Comparison of ENCODE assay signal across 1 cellular context in genomic region chr9:136244116-136244775, GRCh38.
A peak's percentile ranks its signal among the peaks of the same experiment; 100 is the strongest.
TF ChIP-seq lines count a peak whose summit lies in the region.

No MANE protein-coding gene starts in this region.

TF ChIP-seq in HepG2, 621 proteins besides CTCF, POLR2A, EP300 and RAD21 (continued from another document and continues in another):
- TF ChIP-seq HOMEZ (CRISPR knock-in tag; IDR thresholded peaks at IDR 0.05; ENCODE audit: low read depth) (no peak), GLI4 (CRISPR knock-in tag; IDR thresholded peaks at IDR 0.05; ENCODE audit: borderline replicate concordance) (no peak), FOXA3 (CRISPR knock-in tag; IDR thresholded peaks at IDR 0.05) (peak; percentile 57), HNF1A (IDR thresholded peaks at IDR 0.05; ENCODE audit: low read depth) (no peak), HNF1A (CRISPR knock-in tag; IDR thresholded peaks at IDR 0.05; ENCODE audit: borderline replicate concordance) (no peak), TAF15 (IDR thresholded peaks at IDR 0.05; ENCODE audit: low read depth, low read length, poor library complexity, severe bottlenecking) (no peak), NAIF1 (CRISPR knock-in tag; IDR thresholded peaks at IDR 0.05; ENCODE audit: borderline replicate concordance) (no peak), GATA4 (IDR thresholded peaks at IDR 0.05; ENCODE audit: borderline replicate concordance, low read depth) (peak; percentile 39; the same call in 1 of the 2 replicates), ZFAT (CRISPR knock-in tag; conservative IDR thresholded peaks at IDR 0.05) (no peak), STAT6 (CRISPR knock-in tag; IDR thresholded peaks at IDR 0.05; ENCODE audit: borderline replicate concordance) (no peak), PHB2 (IDR thresholded peaks at IDR 0.05; ENCODE audit: partially characterized antibody) (no peak), ZNF574 (CRISPR knock-in tag; IDR thresholded peaks at IDR 0.05) (no peak), ZNF510 (CRISPR knock-in tag; IDR thresholded peaks at IDR 0.05; ENCODE audit: low read depth) (no peak), CAMTA2 (CRISPR knock-in tag; IDR thresholded peaks at IDR 0.05; ENCODE audit: borderline replicate concordance) (no peak), ZBTB20 (CRISPR knock-in tag; IDR thresholded peaks at IDR 0.05; ENCODE audit: borderline replicate concordance, low read depth) (no peak), ZBTB42 (CRISPR knock-in tag; IDR thresholded peaks at IDR 0.05) (no peak), TCF12 (IDR thresholded peaks at IDR 0.05) (no peak), TCF12 (CRISPR knock-in tag; IDR thresholded peaks at IDR 0.05) (no peak), GLMP (CRISPR knock-in tag; IDR thresholded peaks at IDR 0.05; ENCODE audit: borderline replicate concordance) (no peak), RAD51 (IDR thresholded peaks at IDR 0.05; ENCODE audit: borderline replicate concordance) (no peak), POGZ (CRISPR knock-in tag; IDR thresholded peaks at IDR 0.05) (no peak), MLLT10 (CRISPR knock-in tag; IDR thresholded peaks at IDR 0.05) (no peak), BRF2 (CRISPR knock-in tag; IDR thresholded peaks at IDR 0.05) (no peak), ZNF280D (CRISPR knock-in tag; IDR thresholded peaks at IDR 0.05) (no peak), DDIT3 (CRISPR knock-in tag; IDR thresholded peaks at IDR 0.05) (no peak), MYPOP (CRISPR knock-in tag; IDR thresholded peaks at IDR 0.05) (no peak), STAT5B (CRISPR knock-in tag; IDR thresholded peaks at IDR 0.05) (no peak), ZFX (CRISPR knock-in tag; IDR thresholded peaks at IDR 0.05; ENCODE audit: low read depth) (0 out of 2 replicates have a peak, but pooled peaks have one; percentile 24), EHMT2 (IDR thresholded peaks at IDR 0.05; ENCODE audit: borderline replicate concordance, low read depth, low read length) (no peak), HNRNPK (IDR thresholded peaks at IDR 0.05; ENCODE audit: low read depth, low read length, poor library complexity, severe bottlenecking) (no peak), PBX3 (CRISPR knock-in tag; IDR thresholded peaks at IDR 0.05; ENCODE audit: borderline replicate concordance) (no peak), ELF3 (CRISPR knock-in tag; IDR thresholded peaks at IDR 0.05) (peak; percentile 40; the same call in 1 of the 2 replicates), ZBTB38 (CRISPR knock-in tag; IDR thresholded peaks at IDR 0.05) (no peak), SIX1 (CRISPR knock-in tag; IDR thresholded peaks at IDR 0.05; ENCODE audit: borderline replicate concordance) (no peak), ZNF124 (CRISPR knock-in tag; IDR thresholded peaks at IDR 0.05) (no peak), HDAC2 (CRISPR knock-in tag; IDR thresholded peaks at IDR 0.05) (no peak), TCF7 (IDR thresholded peaks at IDR 0.05; ENCODE audit: low read depth) (peak; percentile 89), PHF5A (CRISPR knock-in tag; IDR thresholded peaks at IDR 0.05; ENCODE audit: low read depth, unreplicated experiment) (no peak), ZNF414 (CRISPR knock-in tag; IDR thresholded peaks at IDR 0.05) (no peak), ZNF724P (CRISPR knock-in tag; IDR thresholded peaks at IDR 0.05; ENCODE audit: borderline replicate concordance) (no peak)
